8 cellular contexts compared by ENCODE assay signal in genomic region chr9:129697111-129697955, GRCh38. TPM values are rescaled to one million over a fixed set of nuclear protein-coding genes. Genes with fewer than 3 reads are reported as not detected.
DNase-seq lines count a peak whose midpoint lies in the region; ATAC-seq, FAIRE-seq and TF ChIP-seq lines count a peak whose summit lies in the region.

No MANE protein-coding gene starts in this region.

- FAIRE-seq in GM12878 (lab: Jason Lieb, UNC), result no peak

- no peaks in the 10 kb centered on the region for H3K9me3 ChIP-seq in PC-9 (ENCODE audit: insufficient read depth, low read depth)
- no peaks in the 10 kb centered on the region for H3K9me3 ChIP-seq in GM12878 (replicated peaks; ENCODE audit: control insufficient read depth, insufficient read depth, low read length)

- WGBS in GM12878 (ENCODE audit: insufficient coverage, insufficient replicate concordance, low lambda C conversion rate, missing lambda C conversion rate), result 21% methylated on average over 42 of the region's 76 CpGs

- H4K20me1 ChIP-seq in PC-9 (ENCODE audit: insufficient read depth) (no peaks in the 10 kb centered on the region), GM12878 (ENCODE audit: control insufficient read depth, insufficient read depth) (no peaks in the 10 kb centered on the region)

- TF ChIP-seq POLR2A in GM12878 (IDR thresholded peaks at IDR 0.05; ENCODE audit: low read depth, low read length), result no peak

- peak overlapping the region; percentile 66 for H3K4me3 ChIP-seq in PC-9
- H3K4me3 ChIP-seq in GM12878, result no peak overlapping the region

- peak overlapping the region; percentile 83 for H2AFZ ChIP-seq in PC-9
- no peak overlapping the region for H2AFZ ChIP-seq in GM12878 (ENCODE audit: control insufficient read depth, low read depth, low read length)

- peaks cover 8% of the 10 kb centered on the region; the same call in 1 of the 2 replicates for H3K27me3 ChIP-seq in PC-9 (ENCODE audit: insufficient read depth, low read depth)
- peaks cover 0 to 9% of the 10 kb centered on the region in 2 experiments for H3K27me3 ChIP-seq in GM12878 (replicated peaks in 1 of 2; ENCODE audit: control insufficient read depth in 2 of 2, insufficient read depth in 2 of 2, low read length in 1 of 2)

- no peaks in the 10 kb centered on the region for H3F3A ChIP-seq in PC-9 (ENCODE audit: insufficient read depth, low read depth)

- in situ Hi-C loops in GM12878 (cut with MboI), result no loop called here

- no peaks in the 10 kb centered on the region for H3K9me2 ChIP-seq in PC-9 (ENCODE audit: insufficient read depth)

- H3K79me2 ChIP-seq in PC-9 (ENCODE audit: low read depth), result no peaks in the 10 kb centered on the region
- no peaks in the 10 kb centered on the region for H3K79me2 ChIP-seq in GM12878 (ENCODE audit: control insufficient read depth, insufficient read depth, low read length)

- no peak for TF ChIP-seq EP300 in GM12878 (IDR thresholded peaks at IDR 0.05; ENCODE audit: borderline replicate concordance in 1 of 2, control insufficient read depth in 1 of 2, low read depth in 2 of 2, low read length in 2 of 2)

- RAD21 ChIA-PET in GM12878 (lab: Charles Lee; ENCODE audit: unreplicated experiment), result no interaction called here

- POLR2A ChIA-PET in PC-9 (lab: Charles Lee; ENCODE audit: unreplicated experiment) (interaction anchor here (0.6 kb wide), 2 partner anchors 23 to 36 kb away, joined by 3 to 6 read pairs; no protein-coding TSS in a partner anchor), GM12878 (lab: Charles Lee) (interaction anchor here (0.5 kb wide), 1 partner anchor 31 kb away, joined by 3 read pairs; no protein-coding TSS in a partner anchor)

- CTCF ChIA-PET in PC-9 (lab: Charles Lee), result interaction anchor here (0.5 to 1.1 kb wide), 4 partner anchors 36 to 594 kb away, joined by 3 to 6 read pairs (median 4); no protein-coding TSS in a partner anchor
- CTCF ChIA-PET in GM12878 (lab: Yijun Ruan, JAX), result no interaction called here

- no peak overlapping the region for H3K9ac ChIP-seq in GM12878 (ENCODE audit: control insufficient read depth, insufficient read depth, low read length)

- H3K4me1 ChIP-seq in PC-9 (replicated peaks; ENCODE audit: insufficient read depth) (peaks cover 4% of the 10 kb centered on the region; the same call in 1 of the 2 replicates), GM12878 (ENCODE audit: control insufficient read depth, insufficient read depth, low read length) (no peaks in the 10 kb centered on the region)

- BruUV-seq in PC-9 (replicated peaks; lab: Mats Ljungman, UMichigan), result no TSS peak
- no TSS peak for BruUV-seq in GM12878 (replicated peaks; lab: Mats Ljungman, UMichigan)

- TF ChIP-seq CTCF in PC-9 (conservative IDR thresholded peaks at IDR 0.05) (no peak), GM12878 (IDR thresholded peaks at IDR 0.05 in 2 of 3, conservative IDR thresholded peaks at IDR 0.05 in 1 of 3; ENCODE audit: control insufficient read depth in 2 of 3, extremely low read depth in 1 of 3, insufficient read depth in 1 of 3, low read depth in 3 of 3, low read length in 3 of 3) (no peak)

- no peak for TF ChIP-seq RAD21 in GM12878 (IDR thresholded peaks at IDR 0.05; ENCODE audit: insufficient read depth, low read depth, low read length)

- SMC1A ChIA-PET in GM12878 (lab: Charles Lee; ENCODE audit: uncharacterized antibody, unreplicated experiment), result no interaction called here

- H3K36me3 ChIP-seq in PC-9 (ENCODE audit: low read depth) (no peaks in the 10 kb centered on the region), GM12878 (ENCODE audit: control insufficient read depth in 2 of 2, insufficient read depth in 2 of 2, low read length in 1 of 2) (no peaks in the 10 kb centered on the region)

- DNase-seq in D341Med (ENCODE audit: low spot score), result peak; percentile 94
- peak in 1 of 2 experiments; percentile 35 for DNase-seq in PC-9
- no peak for DNase-seq in GM12878 (ENCODE audit: low read depth, low spot score)
- peak; percentile 76 for DNase-seq in islet precursor cell
- peak; percentile 22 to 63 (median 47) for DNase-seq in stimulated activated CD4-positive, alpha-beta T cell treated with anti-CD3 and anti-CD28 coated beads, TNF-alpha, amount 100 ng/mL, for 24 hours (ENCODE audit: low read depth in 3 of 3)
- no peak for DNase-seq in globus pallidus (ENCODE audit: low spot score)

- ATAC-seq in GM12878 (no peak), GM18873 (IDR thresholded peaks at IDR 0.05; ENCODE audit: low FRiP score, unreplicated experiment) (no peak), HG03175 (IDR thresholded peaks at IDR 0.05; ENCODE audit: unreplicated experiment) (no peak)

- no peak overlapping the region for H3K27ac ChIP-seq in PC-9
- H3K27ac ChIP-seq in GM12878 (ENCODE audit: control insufficient read depth, insufficient read depth), result no peak overlapping the region

- intact Hi-C loops in PC-9 (cut with micrococcal nuclease; ENCODE audit: unreplicated experiment) (no loop called here), GM12878 (cut with micrococcal nuclease; ENCODE audit: unreplicated experiment) (no loop called here)

- H3K4me2 ChIP-seq in PC-9, result peak overlapping the region; percentile 96
- no peak overlapping the region for H3K4me2 ChIP-seq in GM12878 (ENCODE audit: control insufficient read depth, insufficient read depth)

TF ChIP-seq in GM12878, 131 proteins besides CTCF, POLR2A, EP300 and RAD21 (continues in another document):
- no peak for TF ChIP-seq HDGF (IDR thresholded peaks at IDR 0.05)
- no peak for TF ChIP-seq RBBP5 (conservative IDR thresholded peaks at IDR 0.05)

RNA-seq across cellular contexts. Expression of gene PRRX2, which starts 31.9 kb away (rescaled TPM):
- total RNA-seq in PC-9 (2021) (0.98 and 1.6 TPM in 2 replicates), GM12878 (2014; rRNA removed) (not detected in 2 replicates), GM12878 (2014; rRNA removed; fragmentation: Illumina TruSeq; extraction: Trizol) (not detected in 2 replicates), GM12878 (2021) (not detected in 2 replicates)
- not detected in 2 replicates for total RNA-seq in GM12878 (2013; cell fraction: nucleolus; rRNA removed)
- polyA plus RNA-seq in GM12878 (2011; ENCODE audit: low read depth), result not detected
- polyA plus RNA-seq in GM12878 (2011; rRNA removed) (not detected in 2 replicates), GM12878 (2014; fragmentation: Illumina TruSeq; extraction: Trizol) (not detected in 2 replicates), GM12878 (2014; fragmentation: Nextera tagmentation; extraction: Ambion mirVana) (not detected), GM12878 (2014; rRNA removed) (not detected in 2 replicates), GM12878 (2016; fragmentation: Nextera tagmentation; extraction: Ambion mirVana) (not detected)
- polyA plus RNA-seq in GM12878 (2011; cell fraction: cytosol; rRNA removed), result not detected in 2 replicates
- not detected in 2 replicates for polyA plus RNA-seq in GM12878 (2011; cell fraction: nucleus; rRNA removed)
- not detected in 2 replicates for polyA plus RNA-seq in GM12878 (2012)
- not detected in 2 replicates for polyA minus RNA-seq in GM12878 (2011; rRNA and poly(A)+ RNA removed)
- not detected in 2 replicates for polyA minus RNA-seq in GM12878 (2011; cell fraction: cytosol; rRNA and poly(A)+ RNA removed)
- not detected in 2 replicates for polyA minus RNA-seq in GM12878 (2011; cell fraction: nucleus; rRNA and poly(A)+ RNA removed)

RNA-seq across cellular contexts. Expression of gene ASB6, which starts 55.4 kb away (rescaled TPM):
- total RNA-seq in PC-9 (2021) (19.3 and 20.2 TPM in 2 replicates), GM12878 (2014; rRNA removed) (11.1 and 11.4 TPM in 2 replicates), GM12878 (2014; rRNA removed; fragmentation: Illumina TruSeq; extraction: Trizol) (4.7 and 5.2 TPM in 2 replicates), GM12878 (2021) (15.1 and 15.2 TPM in 2 replicates)
- 6.0 and 8.6 TPM in 2 replicates for total RNA-seq in GM12878 (2013; cell fraction: nucleolus; rRNA removed)
- 4.7 TPM for polyA plus RNA-seq in GM12878 (2011; ENCODE audit: low read depth)
- polyA plus RNA-seq in GM12878 (2011; rRNA removed) (3.7 and 7.9 TPM in 2 replicates), GM12878 (2014; fragmentation: Illumina TruSeq; extraction: Trizol) (3.6 and 8.3 TPM in 2 replicates), GM12878 (2014; fragmentation: Nextera tagmentation; extraction: Ambion mirVana) (1 to 10 TPM in 1 of 2 experiments, under 1 TPM in 1; 0.80 to 1.1 TPM), GM12878 (2014; rRNA removed) (15.8 and 16.3 TPM in 2 replicates), GM12878 (2016; fragmentation: Nextera tagmentation; extraction: Ambion mirVana) (10 to 100 TPM; 15.8 to 18.2 TPM)
- polyA plus RNA-seq in GM12878 (2011; cell fraction: cytosol; rRNA removed), result 9.8 and 13.0 TPM in 2 replicates
- polyA plus RNA-seq in GM12878 (2011; cell fraction: nucleus; rRNA removed), result 20.2 and 23.7 TPM in 2 replicates
- 8.1 and 8.5 TPM in 2 replicates for polyA plus RNA-seq in GM12878 (2012)
- 3.7 and 7.9 TPM in 2 replicates for polyA minus RNA-seq in GM12878 (2011; rRNA and poly(A)+ RNA removed)
- polyA minus RNA-seq in GM12878 (2011; cell fraction: cytosol; rRNA and poly(A)+ RNA removed), result 3.0 and 3.1 TPM in 2 replicates
- 3.9 and 6.4 TPM in 2 replicates for polyA minus RNA-seq in GM12878 (2011; cell fraction: nucleus; rRNA and poly(A)+ RNA removed)

RNA-seq across cellular contexts. Expression of gene PTGES, which starts 55.5 kb away (rescaled TPM):
- total RNA-seq in PC-9 (2021) (116 and 119 TPM in 2 replicates), GM12878 (2014; rRNA removed) (0.11 TPM in 1 of 2 replicates, not detected in the other), GM12878 (2014; rRNA removed; fragmentation: Illumina TruSeq; extraction: Trizol) (not detected in 2 replicates), GM12878 (2021) (not detected in 2 replicates)
- not detected in 2 replicates for total RNA-seq in GM12878 (2013; cell fraction: nucleolus; rRNA removed)
- polyA plus RNA-seq in GM12878 (2011; ENCODE audit: low read depth), result not detected
- polyA plus RNA-seq in GM12878 (2011; rRNA removed) (0.37 and 0.57 TPM in 2 replicates), GM12878 (2014; fragmentation: Illumina TruSeq; extraction: Trizol) (not detected in 2 replicates), GM12878 (2014; fragmentation: Nextera tagmentation; extraction: Ambion mirVana) (not detected), GM12878 (2014; rRNA removed) (not detected in 2 replicates), GM12878 (2016; fragmentation: Nextera tagmentation; extraction: Ambion mirVana) (not detected)
- 0.89 and 1.3 TPM in 2 replicates for polyA plus RNA-seq in GM12878 (2011; cell fraction: cytosol; rRNA removed)
- polyA plus RNA-seq in GM12878 (2011; cell fraction: nucleus; rRNA removed), result 0.18 and 0.28 TPM in 2 replicates
- polyA plus RNA-seq in GM12878 (2012), result 0.08 TPM in 1 of 2 replicates, not detected in the other
- polyA minus RNA-seq in GM12878 (2011; rRNA and poly(A)+ RNA removed), result 0.29 and 1.1 TPM in 2 replicates
- 1.9 and 2.4 TPM in 2 replicates for polyA minus RNA-seq in GM12878 (2011; cell fraction: cytosol; rRNA and poly(A)+ RNA removed)
- polyA minus RNA-seq in GM12878 (2011; cell fraction: nucleus; rRNA and poly(A)+ RNA removed), result 0.24 and 0.48 TPM in 2 replicates

Comparison
In these comparisons a context has a peak if more than half of its experiments do, and no peak if none do; other contexts are left out.
1. DNase-seq: peak in D341Med (single experiment), islet precursor cell (single experiment) and stimulated activated CD4-positive, alpha-beta T cell treated with anti-CD3 and anti-CD28 coated beads, TNF-alpha, amount 100 ng/mL, for 24 hours (3 of 3); none in GM12878 (single experiment) and globus pallidus (single experiment).
2. RNA of gene PTGES, which starts 55.5 kb away (total RNA-seq): 116 to 119 TPM in PC-9; 0.11 TPM in GM12878; every median in the first group is over 100 times any median in the second.